Comparison of ENCODE assay signal across 11 cellular contexts in genomic region chr20:32362924-32363364, GRCh38. TPM values are rescaled to one million over a fixed set of nuclear protein-coding genes. Genes with fewer than 3 reads are reported as not detected.
DNase-seq lines count a peak whose midpoint lies in the region; ATAC-seq and TF ChIP-seq lines count a peak whose summit lies in the region.
"Had no signal": no experiment of that assay in that cellular context is flagged by ENCODE, and none has a peak within 500 bp of the region (broad histone marks: within the 10 kb centered on the region; RNA-seq: fewer than 3 reads in every experiment).

No MANE protein-coding gene starts in this region.

- peaks cover 10% of the 10 kb centered on the region for H3F3A ChIP-seq in PC-9 (ENCODE audit: insufficient read depth, low read depth)

- no peak overlapping the region for H3K27ac ChIP-seq in mammary epithelial cell (ENCODE audit: insufficient read depth, low read depth, low read length)
- no peak overlapping the region for H3K27ac ChIP-seq in mesenchymal stem cell (ENCODE audit: low read length, poor library complexity, severe bottlenecking)
- H3K27ac ChIP-seq in transverse colon: peak overlapping the region; percentile 1 to 36 (median 11)
- no peak overlapping the region for H3K27ac ChIP-seq in PC-9

- WGBS in mammary epithelial cell (ENCODE audit: low coverage, missing lambda C conversion rate): 30% methylated on average over 2 of the region's 2 CpGs
- WGBS in mesenchymal stem cell: 100% methylated on average over 1 of the region's 2 CpGs
- WGBS in transverse colon (ENCODE audit: low coverage in 1 of 2), 2 donors: 13 to 25% methylated on average over 2 of the region's 2 CpGs

- peaks cover 15% of the 10 kb centered on the region for H3K4me1 ChIP-seq in mammary epithelial cell (ENCODE audit: insufficient read depth, low read length)
- H3K4me1 ChIP-seq in mesenchymal stem cell (ENCODE audit: control insufficient read depth, insufficient read depth, low read depth, low read length): peaks cover 10% of the 10 kb centered on the region
- peaks cover 33 to 78% (median 43%) of the 10 kb centered on the region in 4 donors for H3K4me1 ChIP-seq in transverse colon
- peaks cover 14% of the 10 kb centered on the region for H3K4me1 ChIP-seq in PC-9 (replicated peaks; ENCODE audit: insufficient read depth)

- no peaks in the 10 kb centered on the region for H3K27me3 Mint-ChIP-seq in MCF 10A (ENCODE audit: insufficient read depth, unreplicated experiment)
- H3K27me3 Mint-ChIP-seq in activated T-helper 17 cell treated with anti-CD3 and anti-CD28 coated beads, Interleukin-2, amount 50 U/mL, for 72 hours: no peaks in the 10 kb centered on the region

- H3K4me1 Mint-ChIP-seq in MCF 10A (ENCODE audit: insufficient read depth, unreplicated experiment): peaks cover 47% of the 10 kb centered on the region
- peaks cover 43% of the 10 kb centered on the region for H3K4me1 Mint-ChIP-seq in activated T-helper 17 cell treated with anti-CD3 and anti-CD28 coated beads, Interleukin-2, amount 50 U/mL, for 72 hours

- H4K91ac ChIP-seq in mesenchymal stem cell (ENCODE audit: low read length): no peak overlapping the region

- CTCF ChIA-PET in mammary epithelial cell (lab: Charles Lee; ENCODE audit: low non-redundant PET) (no interaction called here), MCF 10A (lab: Yijun Ruan, JAX) (no interaction called here), PC-9 (lab: Charles Lee) (no interaction called here)

- H3K18ac ChIP-seq in mesenchymal stem cell (ENCODE audit: low read depth in 1 of 2, low read length in 2 of 2): no peak overlapping the region

- POLR2A ChIA-PET in MCF 10A (lab: Yijun Ruan, JAX) (interaction anchor here (0.6 to 2.2 kb wide), 4 partner anchors 9 to 61 kb away, joined by 3 to 8 read pairs (median 6); no protein-coding TSS in a partner anchor), PC-9 (lab: Charles Lee; ENCODE audit: unreplicated experiment) (no interaction called here)

- no peak overlapping the region for H3K27ac Mint-ChIP-seq in MCF 10A (ENCODE audit: low read depth, unreplicated experiment)
- peak overlapping the region; percentile 99 for H3K27ac Mint-ChIP-seq in activated T-helper 17 cell treated with anti-CD3 and anti-CD28 coated beads, Interleukin-2, amount 50 U/mL, for 72 hours

- H3K4me3 ChIP-seq in mammary epithelial cell (replicated peaks in 1 of 3; ENCODE audit: insufficient read depth in 1 of 3, low read depth in 2 of 3, low read length in 3 of 3) (no peak overlapping the region), mesenchymal stem cell (ENCODE audit: insufficient read depth in 1 of 2, low read depth in 1 of 2, low read length in 2 of 2) (peak overlapping the region in 1 of 2 experiments; percentile 19), transverse colon (no peak overlapping the region), PC-9 (no peak overlapping the region)

- H3K23ac ChIP-seq in mesenchymal stem cell (ENCODE audit: low read length in 2 of 2): no peak overlapping the region

- no peak overlapping the region for H3K4me3 Mint-ChIP-seq in MCF 10A (ENCODE audit: unreplicated experiment)
- H3K4me3 Mint-ChIP-seq in activated T-helper 17 cell treated with anti-CD3 and anti-CD28 coated beads, Interleukin-2, amount 50 U/mL, for 72 hours: peak overlapping the region; percentile 100

- H3K9me2 ChIP-seq in PC-9 (ENCODE audit: insufficient read depth): no peaks in the 10 kb centered on the region

- no peaks in the 10 kb centered on the region for H3K9me3 Mint-ChIP-seq in MCF 10A (ENCODE audit: unreplicated experiment)
- H3K9me3 Mint-ChIP-seq in activated T-helper 17 cell treated with anti-CD3 and anti-CD28 coated beads, Interleukin-2, amount 50 U/mL, for 72 hours: no peaks in the 10 kb centered on the region

- H3K36me3 ChIP-seq in mammary epithelial cell (ENCODE audit: insufficient read depth, low read length) (no peaks in the 10 kb centered on the region), mesenchymal stem cell (ENCODE audit: control insufficient read depth in 1 of 2, insufficient read depth in 2 of 2, low read depth in 1 of 2, low read length in 2 of 2) (peaks cover under 1 to 3% of the 10 kb centered on the region in 2 experiments), transverse colon (no peaks in the 10 kb centered on the region), PC-9 (ENCODE audit: low read depth) (0 out of 2 replicates have a peak, but pooled peaks cover 4% of the 10 kb centered on the region)

- no peak overlapping the region for H2BK12ac ChIP-seq in mesenchymal stem cell (ENCODE audit: low read length in 2 of 2)

- no peak overlapping the region for H2BK120ac ChIP-seq in mesenchymal stem cell (ENCODE audit: low read depth, low read length)

- TF ChIP-seq EP300 in transverse colon (IDR thresholded peaks at IDR 0.05; ENCODE audit: low read depth): no peak

- TF ChIP-seq CTCF in mammary epithelial cell (conservative IDR thresholded peaks at IDR 0.05 in 1 of 2, IDR thresholded peaks at IDR 0.05 in 1 of 2; ENCODE audit: extremely low read depth in 1 of 2, insufficient read depth in 1 of 2, low read depth in 1 of 2, low read length in 2 of 2) (no peak), MCF 10A (IDR thresholded peaks at IDR 0.05; ENCODE audit: unreplicated experiment) (no peak), transverse colon (IDR thresholded peaks at IDR 0.05) (no peak), PC-9 (conservative IDR thresholded peaks at IDR 0.05) (no peak)

- in situ Hi-C loops in mammary epithelial cell (cut with MboI; ENCODE audit: low sequenced_read_pairs in 2 of 2): no loop called here
- in situ Hi-C loops in transverse colon (cut with MboI; ENCODE audit: low pct_ligation_motif_present in 1 of 4, low pct_unique_long_range_greater_than_20kb in 1 of 4, low sequenced_read_pairs in 3 of 4): loop anchor here in 1 of 4 donors (25.0 kb wide), 1 partner anchor 101 kb away; no protein-coding TSS in a partner anchor

- BruUV-seq in mammary epithelial cell (replicated peaks; lab: Mats Ljungman, UMichigan) (no TSS peak), MCF 10A (replicated peaks; lab: Mats Ljungman, UMichigan) (no TSS peak), PC-9 (replicated peaks; lab: Mats Ljungman, UMichigan) (no TSS peak)

- H2AK5ac ChIP-seq in mesenchymal stem cell (ENCODE audit: low read length, severe bottlenecking): no peak overlapping the region

- H2BK5ac ChIP-seq in mesenchymal stem cell (ENCODE audit: low read depth, low read length, poor library complexity, severe bottlenecking): no peak overlapping the region

- H3K4me2 ChIP-seq in mammary epithelial cell (ENCODE audit: insufficient read depth, low read depth, low read length): peak overlapping the region; percentile 5
- H3K4me2 ChIP-seq in mesenchymal stem cell (ENCODE audit: low read length, poor library complexity, severe bottlenecking): no peak overlapping the region
- no peak overlapping the region for H3K4me2 ChIP-seq in PC-9

- H4K20me1 ChIP-seq in mammary epithelial cell (ENCODE audit: insufficient read depth, low read length) (no peaks in the 10 kb centered on the region), PC-9 (ENCODE audit: insufficient read depth) (peaks cover 91% of the 10 kb centered on the region)

- H3K14ac ChIP-seq in mesenchymal stem cell (ENCODE audit: low read length in 2 of 2): no peak overlapping the region

- H3K9me3 ChIP-seq in mammary epithelial cell (replicated peaks; ENCODE audit: insufficient read depth, low read length) (no peaks in the 10 kb centered on the region), mesenchymal stem cell (ENCODE audit: control insufficient read depth, low read length) (no peaks in the 10 kb centered on the region), transverse colon (no peaks in the 10 kb centered on the region), PC-9 (ENCODE audit: insufficient read depth, low read depth) (no peaks in the 10 kb centered on the region)

- dilution Hi-C loops in mammary epithelial cell (cut with HindIII; ENCODE audit: low sequenced_read_pairs): no loop called here

- H4K8ac ChIP-seq in mesenchymal stem cell (ENCODE audit: low read length): no peak overlapping the region

- H2AFZ ChIP-seq in mammary epithelial cell (ENCODE audit: low read depth, low read length) (no peak overlapping the region), mesenchymal stem cell (ENCODE audit: low read depth, low read length) (no peak overlapping the region), PC-9 (no peak overlapping the region)

- H3K9ac ChIP-seq in mammary epithelial cell (ENCODE audit: insufficient read depth, low read length): no peak overlapping the region
- peak overlapping the region; percentile 66 for H3K9ac ChIP-seq in mesenchymal stem cell (ENCODE audit: low read length)

- H3K27me3 ChIP-seq in mammary epithelial cell (ENCODE audit: insufficient read depth, low read length): no peaks in the 10 kb centered on the region
- H3K27me3 ChIP-seq in mesenchymal stem cell (ENCODE audit: control insufficient read depth in 1 of 2, insufficient read depth in 1 of 2, low read length in 2 of 2): no peaks in the 10 kb centered on the region
- no peaks in the 10 kb centered on the region for H3K27me3 ChIP-seq in transverse colon
- H3K27me3 ChIP-seq in PC-9 (ENCODE audit: insufficient read depth, low read depth): no peaks in the 10 kb centered on the region

- intact Hi-C loops in mammary epithelial cell (cut with micrococcal nuclease): no loop called here
- intact Hi-C loops in MCF 10A (cut with micrococcal nuclease): no loop called here
- intact Hi-C loops in transverse colon (cut with DNase I; ENCODE audit: low total_unique reads): no loop called here
- intact Hi-C loops in PC-9 (cut with micrococcal nuclease; ENCODE audit: unreplicated experiment): no loop called here

- H3K79me2 ChIP-seq in mammary epithelial cell (ENCODE audit: insufficient read depth, low read length): peaks cover 94% of the 10 kb centered on the region
- peaks cover 93% of the 10 kb centered on the region for H3K79me2 ChIP-seq in PC-9 (ENCODE audit: low read depth)

- H2BK15ac ChIP-seq in mesenchymal stem cell (ENCODE audit: low read depth, poor library complexity, severe bottlenecking): no peak overlapping the region

- H3K36me3 Mint-ChIP-seq in MCF 10A (ENCODE audit: insufficient read depth, unreplicated experiment): peaks cover 5% of the 10 kb centered on the region
- peaks cover 84% of the 10 kb centered on the region for H3K36me3 Mint-ChIP-seq in activated T-helper 17 cell treated with anti-CD3 and anti-CD28 coated beads, Interleukin-2, amount 50 U/mL, for 72 hours (ENCODE audit: low read depth)

- H3K79me1 ChIP-seq in mesenchymal stem cell (replicated peaks; ENCODE audit: low read length, poor library complexity, severe bottlenecking): no peaks in the 10 kb centered on the region

- H3K4ac ChIP-seq in mesenchymal stem cell (ENCODE audit: low read depth in 1 of 2, low read length in 2 of 2): no peak overlapping the region

- TF ChIP-seq POLR2A in transverse colon (IDR thresholded peaks at IDR 0.05) (no peak), GM18505 (IDR thresholded peaks at IDR 0.05; ENCODE audit: borderline replicate concordance, extremely low read depth, insufficient read depth, insufficient read length) (no peak)

- DNase-seq in mammary epithelial cell: no peak
- no peak for DNase-seq in MCF 10A (ENCODE audit: unreplicated experiment)
- DNase-seq in mesenchymal stem cell: no peak
- no peak for DNase-seq in transverse colon
- no peak for DNase-seq in PC-9
- DNase-seq: GOT3; NCI-H187 treated with DMSO at 0.1 percent for 48 hours; stimulated activated CD4-positive, alpha-beta T cell treated with anti-CD3 and anti-CD28 coated beads, Interleukin-4, amount 100 ng/mL, for 4 hours had no signal

- no peak for ATAC-seq in activated T-helper 17 cell treated with anti-CD3 and anti-CD28 coated beads, Interleukin-2, amount 50 U/mL, for 72 hours (replicated peaks)
- no peak for ATAC-seq in GM18505 (IDR thresholded peaks at IDR 0.05; ENCODE audit: unreplicated experiment)
- ATAC-seq in GM19467 (IDR thresholded peaks at IDR 0.05; ENCODE audit: unreplicated experiment): no peak

RNA-seq across cellular contexts. Expression of gene ASXL1, which starts 4.8 kb away (rescaled TPM):
- total RNA-seq in mammary epithelial cell (10 to 100 TPM; 37.2 to 60.1 TPM), MCF 10A (2022) (58.9 and 69.9 TPM in 2 replicates), transverse colon (100 to 1,000 TPM in 1 of 4 donors, 10 to 100 TPM in 3; 39.6 to 293 (median 92.8) TPM), PC-9 (2021) (102 and 123 TPM in 2 replicates)
- polyA plus RNA-seq in mammary epithelial cell: 23.8 TPM
- polyA minus RNA-seq in mammary epithelial cell: 41.9 TPM
- total RNA-seq in activated T-helper 17 cell treated with anti-CD3 and anti-CD28 coated beads, Interleukin-2, amount 50 U/mL, for 72 hours: 100 to 1,000 TPM; 164 to 232 TPM
- 35.5 TPM for polyA plus RNA-seq in mesenchymal stem cell (2013, experiment 1 of 2)
- 32.6 TPM for polyA plus RNA-seq in mesenchymal stem cell (2013, experiment 2 of 2)

Comparison
In these comparisons a context has a peak if more than half of its experiments do, and no peak if none do; other contexts are left out.
1. H3K27ac ChIP-seq: peak in transverse colon (4 of 4); none in mammary epithelial cell (single experiment), mesenchymal stem cell (single experiment) and PC-9 (single experiment).